In the genomic region with DNA sequence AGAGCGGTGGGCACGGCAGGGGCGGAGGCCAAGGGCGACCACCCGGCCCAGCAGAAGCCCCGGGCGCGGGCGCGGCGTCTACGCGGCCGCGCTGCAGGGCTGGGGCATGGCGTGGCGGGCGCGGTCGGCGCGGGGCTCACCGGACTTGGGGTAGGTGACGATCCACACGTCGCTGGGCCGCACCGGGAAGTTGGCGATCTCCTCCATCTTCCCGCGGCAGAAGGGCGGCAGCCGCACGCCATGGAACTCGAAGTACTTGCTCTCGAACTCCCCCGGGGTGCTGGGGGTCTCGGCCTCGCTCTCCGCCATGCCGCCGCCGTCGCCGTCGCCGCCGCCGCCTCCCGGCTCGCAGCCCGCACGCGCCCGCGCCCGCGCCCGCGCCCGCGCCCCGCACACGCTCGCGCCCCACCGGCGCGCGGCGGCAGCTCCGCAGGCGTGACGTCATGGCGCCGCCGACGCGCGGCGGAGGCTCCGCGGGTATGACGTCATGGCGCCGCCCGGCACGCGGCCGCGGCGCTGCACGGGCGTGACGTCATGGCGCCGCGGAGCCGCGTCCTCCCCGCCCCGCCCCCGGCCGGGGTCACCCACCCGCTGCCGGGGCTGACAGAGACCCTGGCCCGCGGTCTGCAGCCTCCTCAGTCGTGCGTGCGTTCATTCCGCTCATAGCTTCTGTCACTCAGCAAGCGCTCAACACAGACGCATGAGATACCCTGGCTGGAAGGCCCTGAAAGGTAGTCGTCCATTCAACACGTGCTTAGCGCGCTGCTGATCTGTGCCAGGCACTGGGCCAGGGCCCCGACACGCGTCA, we compare ENCODE assay signal across 8 cellular contexts. TPM values are rescaled to one million over a fixed set of nuclear protein-coding genes. Genes with fewer than 3 reads are reported as not detected.
DNase-seq lines count a peak whose midpoint lies in the region; ATAC-seq and TF ChIP-seq lines count a peak whose summit lies in the region.

A gene with protein sequence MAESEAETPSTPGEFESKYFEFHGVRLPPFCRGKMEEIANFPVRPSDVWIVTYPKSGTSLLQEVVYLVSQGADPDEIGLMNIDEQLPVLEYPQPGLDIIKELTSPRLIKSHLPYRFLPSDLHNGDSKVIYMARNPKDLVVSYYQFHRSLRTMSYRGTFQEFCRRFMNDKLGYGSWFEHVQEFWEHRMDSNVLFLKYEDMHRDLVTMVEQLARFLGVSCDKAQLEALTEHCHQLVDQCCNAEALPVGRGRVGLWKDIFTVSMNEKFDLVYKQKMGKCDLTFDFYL (minus strand): TSS at position 440 of the 808 bp plus-strand sequence. CDS start 131 bp downstream, at position 309.

- H3K9ac ChIP-seq in iPS-20b (ENCODE audit: low read depth, low read length), result peak within 1 kb of the TSS; percentile 5; the same call in 1 of the 2 replicates

- TF ChIP-seq CTCF in cardiac muscle cell (IDR thresholded peaks at IDR 0.05; ENCODE audit: low read depth, low read length), result no peak
- no peak for TF ChIP-seq CTCF in type B pancreatic cell (conservative IDR thresholded peaks at IDR 0.05)

- peaks cover 12% of the 10 kb centered on the region for H3K27me3 ChIP-seq in cardiac muscle cell
- peaks cover 12% of the 10 kb centered on the region; the same call in 1 of the 2 replicates for H3K27me3 ChIP-seq in iPS-20b (ENCODE audit: insufficient read depth, low read length)

- no peak within 1 kb of the TSS for H3K27ac Mint-ChIP-seq in activated naive CD8-positive, alpha-beta T cell treated with anti-CD3 and anti-CD28 coated beads for 36 hours
- peak within 1 kb of the TSS; percentile 86 for H3K27ac Mint-ChIP-seq in type B pancreatic cell

- H3K36me3 ChIP-seq in cardiac muscle cell, result no peaks in the 10 kb centered on the region
- no peaks in the 10 kb centered on the region for H3K36me3 ChIP-seq in iPS-20b (ENCODE audit: insufficient read depth, low read depth, low read length)

- no peaks in the 10 kb centered on the region for H3K9me3 ChIP-seq in cardiac muscle cell (ENCODE audit: low read depth)
- H3K9me3 ChIP-seq in iPS-20b (ENCODE audit: insufficient read depth, low read depth, low read length), result no peaks in the 10 kb centered on the region; the same call in 1 of the 2 replicates

- no peaks in the 10 kb centered on the region for H3K36me3 Mint-ChIP-seq in activated naive CD8-positive, alpha-beta T cell treated with anti-CD3 and anti-CD28 coated beads for 36 hours
- no peaks in the 10 kb centered on the region for H3K36me3 Mint-ChIP-seq in type B pancreatic cell

- H3K4me1 ChIP-seq in cardiac muscle cell (ENCODE audit: low read depth), result no peaks in the 10 kb centered on the region
- peaks cover 18% of the 10 kb centered on the region for H3K4me1 ChIP-seq in iPS-20b (ENCODE audit: insufficient read depth, low read length)

- H3K4me1 Mint-ChIP-seq in activated naive CD8-positive, alpha-beta T cell treated with anti-CD3 and anti-CD28 coated beads for 36 hours, result no peaks in the 10 kb centered on the region
- peaks cover 5% of the 10 kb centered on the region for H3K4me1 Mint-ChIP-seq in type B pancreatic cell (ENCODE audit: unreplicated experiment)

- H3K27ac ChIP-seq in cardiac muscle cell, result no peak within 1 kb of the TSS
- H3K27ac ChIP-seq in iPS-20b (ENCODE audit: low read length), result no peak within 1 kb of the TSS

- H3K4me3 Mint-ChIP-seq in activated naive CD8-positive, alpha-beta T cell treated with anti-CD3 and anti-CD28 coated beads for 36 hours, result peak within 1 kb of the TSS; percentile 22
- H3K4me3 Mint-ChIP-seq in type B pancreatic cell, result peak within 1 kb of the TSS; percentile 87

- peak; percentile 52 to 63 for DNase-seq in cardiac muscle cell (ENCODE audit: low read depth in 1 of 2, low spot score in 1 of 2)
- no peak for DNase-seq in Right ventricle myocardium inferior (ENCODE audit: missing footprints)
- peak; percentile 11 for DNase-seq in activated naive CD8-positive, alpha-beta T cell treated with anti-CD3 and anti-CD28 coated beads for 36 hours
- DNase-seq in type B pancreatic cell (ENCODE audit: extremely low spot score, unreplicated experiment), result no peak
- DNase-seq in activated CD4-positive, alpha-beta T cell treated with anti-CD3 and anti-CD28 coated beads for 4 hours, result no peak

- ATAC-seq in Right ventricle myocardium inferior (no peak), GM21576 (IDR thresholded peaks at IDR 0.05; ENCODE audit: unreplicated experiment) (no peak), HG03521 (IDR thresholded peaks at IDR 0.05; ENCODE audit: unreplicated experiment) (no peak)

- H3K4me3 ChIP-seq in cardiac muscle cell (peak within 1 kb of the TSS; percentile 50), iPS-20b (ENCODE audit: low read length) (peak within 1 kb of the TSS; percentile 69)

- H3K27me3 Mint-ChIP-seq in activated naive CD8-positive, alpha-beta T cell treated with anti-CD3 and anti-CD28 coated beads for 36 hours, result peaks cover 75% of the 10 kb centered on the region
- H3K27me3 Mint-ChIP-seq in type B pancreatic cell, result peaks cover 43% of the 10 kb centered on the region

- peaks cover 2% of the 10 kb centered on the region for H3K9me3 Mint-ChIP-seq in activated naive CD8-positive, alpha-beta T cell treated with anti-CD3 and anti-CD28 coated beads for 36 hours
- no peaks in the 10 kb centered on the region for H3K9me3 Mint-ChIP-seq in type B pancreatic cell

- intact Hi-C loops in Right ventricle myocardium inferior (cut with DNase I), result no loop called here

RNA-seq across cellular contexts. Expression of the gene that starts here (rescaled TPM):
- total RNA-seq in cardiac muscle cell (2.2 and 3.2 TPM in 2 replicates), Right ventricle myocardium inferior (0.14 TPM), type B pancreatic cell (ENCODE audit: low replicate concordance) (7.5 and 10.8 TPM in 2 replicates)
- 1.3 and 3.7 TPM in 2 replicates for polyA plus RNA-seq in cardiac muscle cell
- under 1 TPM in 1 of 2 experiments, not detected in 1; 0.29 TPM for total RNA-seq in activated naive CD8-positive, alpha-beta T cell treated with anti-CD3 and anti-CD28 coated beads for 36 hours

Comparison
In these comparisons a context has a peak if more than half of its experiments do, and no peak if none do; other contexts are left out.
1. DNase-seq: peak in cardiac muscle cell (2 of 2); none in Right ventricle myocardium inferior (single experiment), type B pancreatic cell (single experiment) and activated CD4-positive, alpha-beta T cell treated with anti-CD3 and anti-CD28 coated beads for 4 hours (0 of 2).
2. Peak in DNase-seq in activated naive CD8-positive, alpha-beta T cell treated with anti-CD3 and anti-CD28 coated beads for 36 hours; RNA of the gene not detected or under 1 TPM.